In the genomic region with DNA sequence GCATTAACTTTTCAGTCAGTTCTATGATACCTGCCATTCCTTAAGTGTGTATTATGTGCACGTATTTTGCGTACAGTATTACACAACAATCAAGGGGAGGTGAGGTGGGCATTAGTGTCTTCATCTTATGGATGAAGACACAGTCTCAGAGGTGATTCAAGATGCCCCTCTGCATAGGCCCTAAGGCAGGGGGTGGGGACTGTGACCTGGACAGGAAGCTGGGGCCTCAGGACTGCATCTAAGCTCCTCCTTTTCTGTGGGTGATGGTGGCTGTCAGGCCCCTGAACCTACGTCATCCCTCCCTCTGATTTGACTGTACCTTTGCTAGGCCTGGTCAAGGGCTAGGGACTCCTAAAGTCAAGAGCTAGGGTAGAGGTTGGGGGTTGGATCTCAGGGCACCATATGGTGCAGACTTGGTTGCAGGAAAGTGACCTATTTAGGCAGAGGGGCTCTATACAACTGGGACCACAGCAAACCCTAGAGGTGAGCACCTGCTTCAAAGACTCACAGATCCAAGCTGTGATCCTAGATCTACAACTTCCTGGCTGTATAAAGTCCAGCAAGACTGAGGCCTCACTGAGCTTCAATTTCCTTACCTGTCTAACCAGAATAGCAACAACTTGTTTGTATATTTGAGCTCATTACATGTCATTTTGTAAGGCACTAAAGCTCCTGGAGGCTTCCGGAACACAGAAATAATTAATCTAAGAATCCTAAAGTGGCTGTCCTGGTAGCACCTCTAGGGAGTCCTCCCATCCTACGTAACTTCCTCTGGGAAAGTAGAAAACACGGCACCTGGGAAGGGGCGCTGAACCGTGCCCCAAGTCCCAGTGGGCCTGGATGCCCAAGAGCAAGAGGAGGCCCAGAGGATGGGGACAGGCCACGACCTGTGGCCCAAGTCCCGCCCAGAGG, we compare ENCODE assay signal across 1 cellular context.
A peak's percentile ranks its signal among the peaks of the same experiment; 100 is the strongest.
TF ChIP-seq lines count a peak whose summit lies in the region.

No MANE protein-coding gene starts in this region.

TF ChIP-seq in K562, 482 proteins besides CTCF, POLR2A, EP300 and RAD21 (continued from another document and continues in another):
- TF ChIP-seq CEBPG (CRISPR knock-in tag; IDR thresholded peaks at IDR 0.05) (peak; percentile 62), CEBPG (tag; conservative IDR thresholded peaks at IDR 0.05 in 1 of 2, IDR thresholded peaks at IDR 0.05 in 1 of 2) (peak; percentile 72 to 76; a peak in 3 of 4 replicates), U2AF2 (optimal IDR thresholded peaks at IDR 0.05; ENCODE audit: low read depth, low read length) (no peak), TAF1 (IDR thresholded peaks at IDR 0.05; ENCODE audit: control insufficient read depth, extremely low read depth, insufficient read depth, low read length, severe bottlenecking) (peak; percentile 85), CXXC5 (CRISPR knock-in tag; IDR thresholded peaks at IDR 0.05) (no peak), DPF2 (IDR thresholded peaks at IDR 0.05) (0 out of 2 replicates have a peak, but pooled peaks have one; percentile 14), PRPF4 (IDR thresholded peaks at IDR 0.05; ENCODE audit: insufficient read depth, low read depth, low read length, poor library complexity, severe bottlenecking) (no peak), HCFC1 (IDR thresholded peaks at IDR 0.05; ENCODE audit: low read depth, low read length) (0 out of 2 replicates have a peak, but pooled peaks have one; percentile 5), JUN (IDR thresholded peaks at IDR 0.05; ENCODE audit: borderline replicate concordance, low read depth, low read length) (peak; percentile 69; the same call in 1 of the 2 replicates), JUN (CRISPR knock-in tag; IDR thresholded peaks at IDR 0.05; ENCODE audit: borderline replicate concordance) (peak; percentile 44; the same call in 1 of the 2 replicates), HDAC3 (IDR thresholded peaks at IDR 0.05; ENCODE audit: borderline replicate concordance, partially characterized antibody) (no peak), NRF1 (conservative IDR thresholded peaks at IDR 0.05 in 1 of 2, IDR thresholded peaks at IDR 0.05 in 1 of 2) (peak; percentile 6 to 31; a peak in 1 of 4 replicates), ATF1 (CRISPR knock-in tag; IDR thresholded peaks at IDR 0.05) (no peak), ATF1 (tag; IDR thresholded peaks at IDR 0.05) (peak; percentile 93), RCOR1 (IDR thresholded peaks at IDR 0.05; ENCODE audit: borderline replicate concordance in 1 of 2, low read depth in 2 of 2, low read length in 2 of 2) (peak in 1 of 2 experiments; percentile 71; a peak in 1 of 4 replicates), ZNF41 (CRISPR knock-in tag; conservative IDR thresholded peaks at IDR 0.05) (no peak), SP1 (CRISPR knock-in tag; IDR thresholded peaks at IDR 0.05) (peak; percentile 33; the same call in 1 of the 2 replicates), PHB2 (IDR thresholded peaks at IDR 0.05; ENCODE audit: low read depth) (no peak), FOXA1 (IDR thresholded peaks at IDR 0.05; ENCODE audit: borderline replicate concordance) (no peak), POLR2B (IDR thresholded peaks at IDR 0.05; ENCODE audit: low read depth, partially characterized antibody) (peak; percentile 82), ZNF263 (CRISPR knock-in tag; IDR thresholded peaks at IDR 0.05; ENCODE audit: borderline replicate concordance) (peak; percentile 80), CTBP1 (IDR thresholded peaks at IDR 0.05; ENCODE audit: borderline replicate concordance) (peak; percentile 83; the same call in 1 of the 2 replicates), MTA2 (IDR thresholded peaks at IDR 0.05; ENCODE audit: low read depth) (no peak), RBM15 (IDR thresholded peaks at IDR 0.05; ENCODE audit: insufficient read depth, low read length) (no peak), SLC30A9 (CRISPR knock-in tag; IDR thresholded peaks at IDR 0.05) (no peak), HNRNPH1 (optimal IDR thresholded peaks at IDR 0.05; ENCODE audit: low read depth, low read length) (no peak), PML (IDR thresholded peaks at IDR 0.05; ENCODE audit: low read length) (peak; percentile 86), ETV1 (tag; conservative IDR thresholded peaks at IDR 0.05; ENCODE audit: low read depth) (peak; percentile 51), TEAD1 (CRISPR knock-in tag; IDR thresholded peaks at IDR 0.05) (no peak), MEIS2 (IDR thresholded peaks at IDR 0.05; ENCODE audit: partially characterized antibody) (peak; percentile 77), MTA1 (IDR thresholded peaks at IDR 0.05; ENCODE audit: borderline replicate concordance) (no peak), NCOA1 (IDR thresholded peaks at IDR 0.05; ENCODE audit: low read depth) (no peak), ILF3 (IDR thresholded peaks at IDR 0.05; ENCODE audit: borderline replicate concordance) (no peak), TBP (optimal IDR thresholded peaks at IDR 0.05; ENCODE audit: low read depth, low read length) (peak; percentile 73), CREB1 (IDR thresholded peaks at IDR 0.05) (peak; percentile 60), CREB1 (CRISPR knock-in tag; IDR thresholded peaks at IDR 0.05) (peak; percentile 88), MCM3 (IDR thresholded peaks at IDR 0.05) (no peak), KAT7 (CRISPR knock-in tag; IDR thresholded peaks at IDR 0.05; ENCODE audit: borderline replicate concordance) (peak; percentile 1; the same call in 1 of the 2 replicates), SUPT5H (IDR thresholded peaks at IDR 0.05) (peak; percentile 89), POLR2H (tag; IDR thresholded peaks at IDR 0.05; ENCODE audit: low read depth) (no peak)
- TF ChIP-seq, protein P1, sequence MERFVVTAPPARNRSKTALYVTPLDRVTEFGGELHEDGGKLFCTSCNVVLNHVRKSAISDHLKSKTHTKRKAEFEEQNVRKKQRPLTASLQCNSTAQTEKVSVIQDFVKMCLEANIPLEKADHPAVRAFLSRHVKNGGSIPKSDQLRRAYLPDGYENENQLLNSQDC (CRISPR knock-in tag; IDR thresholded peaks at IDR 0.05), result no peak; the same call in 1 of the 2 replicates
- TF ChIP-seq, protein P2, sequence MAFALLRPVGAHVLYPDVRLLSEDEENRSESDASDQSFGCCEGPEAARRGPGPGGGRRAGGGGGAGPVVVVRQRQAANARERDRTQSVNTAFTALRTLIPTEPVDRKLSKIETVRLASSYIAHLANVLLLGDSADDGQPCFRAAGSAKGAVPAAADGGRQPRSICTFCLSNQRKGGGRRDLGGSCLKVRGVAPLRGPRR (CRISPR knock-in tag; IDR thresholded peaks at IDR 0.05), result no peak
- TF ChIP-seq, protein P3, sequence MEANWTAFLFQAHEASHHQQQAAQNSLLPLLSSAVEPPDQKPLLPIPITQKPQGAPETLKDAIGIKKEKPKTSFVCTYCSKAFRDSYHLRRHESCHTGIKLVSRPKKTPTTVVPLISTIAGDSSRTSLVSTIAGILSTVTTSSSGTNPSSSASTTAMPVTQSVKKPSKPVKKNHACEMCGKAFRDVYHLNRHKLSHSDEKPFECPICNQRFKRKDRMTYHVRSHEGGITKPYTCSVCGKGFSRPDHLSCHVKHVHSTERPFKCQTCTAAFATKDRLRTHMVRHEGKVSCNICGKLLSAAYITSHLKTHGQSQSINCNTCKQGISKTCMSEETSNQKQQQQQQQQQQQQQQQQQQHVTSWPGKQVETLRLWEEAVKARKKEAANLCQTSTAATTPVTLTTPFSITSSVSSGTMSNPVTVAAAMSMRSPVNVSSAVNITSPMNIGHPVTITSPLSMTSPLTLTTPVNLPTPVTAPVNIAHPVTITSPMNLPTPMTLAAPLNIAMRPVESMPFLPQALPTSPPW (CRISPR knock-in tag; IDR thresholded peaks at IDR 0.05), result 0 out of 2 replicates have a peak, but pooled peaks have one; percentile 22
- TF ChIP-seq, protein P4, sequence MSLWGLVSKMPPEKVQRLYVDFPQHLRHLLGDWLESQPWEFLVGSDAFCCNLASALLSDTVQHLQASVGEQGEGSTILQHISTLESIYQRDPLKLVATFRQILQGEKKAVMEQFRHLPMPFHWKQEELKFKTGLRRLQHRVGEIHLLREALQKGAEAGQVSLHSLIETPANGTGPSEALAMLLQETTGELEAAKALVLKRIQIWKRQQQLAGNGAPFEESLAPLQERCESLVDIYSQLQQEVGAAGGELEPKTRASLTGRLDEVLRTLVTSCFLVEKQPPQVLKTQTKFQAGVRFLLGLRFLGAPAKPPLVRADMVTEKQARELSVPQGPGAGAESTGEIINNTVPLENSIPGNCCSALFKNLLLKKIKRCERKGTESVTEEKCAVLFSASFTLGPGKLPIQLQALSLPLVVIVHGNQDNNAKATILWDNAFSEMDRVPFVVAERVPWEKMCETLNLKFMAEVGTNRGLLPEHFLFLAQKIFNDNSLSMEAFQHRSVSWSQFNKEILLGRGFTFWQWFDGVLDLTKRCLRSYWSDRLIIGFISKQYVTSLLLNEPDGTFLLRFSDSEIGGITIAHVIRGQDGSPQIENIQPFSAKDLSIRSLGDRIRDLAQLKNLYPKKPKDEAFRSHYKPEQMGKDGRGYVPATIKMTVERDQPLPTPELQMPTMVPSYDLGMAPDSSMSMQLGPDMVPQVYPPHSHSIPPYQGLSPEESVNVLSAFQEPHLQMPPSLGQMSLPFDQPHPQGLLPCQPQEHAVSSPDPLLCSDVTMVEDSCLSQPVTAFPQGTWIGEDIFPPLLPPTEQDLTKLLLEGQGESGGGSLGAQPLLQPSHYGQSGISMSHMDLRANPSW (CRISPR knock-in tag; IDR thresholded peaks at IDR 0.05), result peak; percentile 82; the same call in 1 of the 2 replicates
- TF ChIP-seq, protein P5, sequence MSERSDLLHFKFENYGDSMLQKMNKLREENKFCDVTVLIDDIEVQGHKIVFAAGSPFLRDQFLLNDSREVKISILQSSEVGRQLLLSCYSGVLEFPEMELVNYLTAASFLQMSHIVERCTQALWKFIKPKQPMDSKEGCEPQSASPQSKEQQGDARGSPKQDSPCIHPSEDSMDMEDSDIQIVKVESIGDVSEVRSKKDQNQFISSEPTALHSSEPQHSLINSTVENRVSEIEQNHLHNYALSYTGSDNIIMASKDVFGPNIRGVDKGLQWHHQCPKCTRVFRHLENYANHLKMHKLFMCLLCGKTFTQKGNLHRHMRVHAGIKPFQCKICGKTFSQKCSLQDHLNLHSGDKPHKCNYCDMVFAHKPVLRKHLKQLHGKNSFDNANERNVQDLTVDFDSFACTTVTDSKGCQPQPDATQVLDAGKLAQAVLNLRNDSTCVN (CRISPR knock-in tag; IDR thresholded peaks at IDR 0.05), result 0 out of 2 replicates have a peak, but pooled peaks have one; percentile 39
- TF ChIP-seq, protein P6, sequence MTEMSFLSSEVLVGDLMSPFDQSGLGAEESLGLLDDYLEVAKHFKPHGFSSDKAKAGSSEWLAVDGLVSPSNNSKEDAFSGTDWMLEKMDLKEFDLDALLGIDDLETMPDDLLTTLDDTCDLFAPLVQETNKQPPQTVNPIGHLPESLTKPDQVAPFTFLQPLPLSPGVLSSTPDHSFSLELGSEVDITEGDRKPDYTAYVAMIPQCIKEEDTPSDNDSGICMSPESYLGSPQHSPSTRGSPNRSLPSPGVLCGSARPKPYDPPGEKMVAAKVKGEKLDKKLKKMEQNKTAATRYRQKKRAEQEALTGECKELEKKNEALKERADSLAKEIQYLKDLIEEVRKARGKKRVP (CRISPR knock-in tag; IDR thresholded peaks at IDR 0.05), result peak; percentile 17; the same call in 1 of the 2 replicates
- TF ChIP-seq, protein P7, sequence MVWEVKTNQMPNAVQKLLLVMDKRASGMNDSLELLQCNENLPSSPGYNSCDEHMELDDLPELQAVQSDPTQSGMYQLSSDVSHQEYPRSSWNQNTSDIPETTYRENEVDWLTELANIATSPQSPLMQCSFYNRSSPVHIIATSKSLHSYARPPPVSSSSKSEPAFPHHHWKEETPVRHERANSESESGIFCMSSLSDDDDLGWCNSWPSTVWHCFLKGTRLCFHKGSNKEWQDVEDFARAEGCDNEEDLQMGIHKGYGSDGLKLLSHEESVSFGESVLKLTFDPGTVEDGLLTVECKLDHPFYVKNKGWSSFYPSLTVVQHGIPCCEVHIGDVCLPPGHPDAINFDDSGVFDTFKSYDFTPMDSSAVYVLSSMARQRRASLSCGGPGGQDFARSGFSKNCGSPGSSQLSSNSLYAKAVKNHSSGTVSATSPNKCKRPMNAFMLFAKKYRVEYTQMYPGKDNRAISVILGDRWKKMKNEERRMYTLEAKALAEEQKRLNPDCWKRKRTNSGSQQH (CRISPR knock-in tag; IDR thresholded peaks at IDR 0.05), result no peak
- TF ChIP-seq, protein P8, sequence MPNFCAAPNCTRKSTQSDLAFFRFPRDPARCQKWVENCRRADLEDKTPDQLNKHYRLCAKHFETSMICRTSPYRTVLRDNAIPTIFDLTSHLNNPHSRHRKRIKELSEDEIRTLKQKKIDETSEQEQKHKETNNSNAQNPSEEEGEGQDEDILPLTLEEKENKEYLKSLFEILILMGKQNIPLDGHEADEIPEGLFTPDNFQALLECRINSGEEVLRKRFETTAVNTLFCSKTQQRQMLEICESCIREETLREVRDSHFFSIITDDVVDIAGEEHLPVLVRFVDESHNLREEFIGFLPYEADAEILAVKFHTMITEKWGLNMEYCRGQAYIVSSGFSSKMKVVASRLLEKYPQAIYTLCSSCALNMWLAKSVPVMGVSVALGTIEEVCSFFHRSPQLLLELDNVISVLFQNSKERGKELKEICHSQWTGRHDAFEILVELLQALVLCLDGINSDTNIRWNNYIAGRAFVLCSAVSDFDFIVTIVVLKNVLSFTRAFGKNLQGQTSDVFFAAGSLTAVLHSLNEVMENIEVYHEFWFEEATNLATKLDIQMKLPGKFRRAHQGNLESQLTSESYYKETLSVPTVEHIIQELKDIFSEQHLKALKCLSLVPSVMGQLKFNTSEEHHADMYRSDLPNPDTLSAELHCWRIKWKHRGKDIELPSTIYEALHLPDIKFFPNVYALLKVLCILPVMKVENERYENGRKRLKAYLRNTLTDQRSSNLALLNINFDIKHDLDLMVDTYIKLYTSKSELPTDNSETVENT (CRISPR knock-in tag; IDR thresholded peaks at IDR 0.05), result 0 out of 2 replicates have a peak, but pooled peaks have one; percentile 40
- TF ChIP-seq, protein P9, sequence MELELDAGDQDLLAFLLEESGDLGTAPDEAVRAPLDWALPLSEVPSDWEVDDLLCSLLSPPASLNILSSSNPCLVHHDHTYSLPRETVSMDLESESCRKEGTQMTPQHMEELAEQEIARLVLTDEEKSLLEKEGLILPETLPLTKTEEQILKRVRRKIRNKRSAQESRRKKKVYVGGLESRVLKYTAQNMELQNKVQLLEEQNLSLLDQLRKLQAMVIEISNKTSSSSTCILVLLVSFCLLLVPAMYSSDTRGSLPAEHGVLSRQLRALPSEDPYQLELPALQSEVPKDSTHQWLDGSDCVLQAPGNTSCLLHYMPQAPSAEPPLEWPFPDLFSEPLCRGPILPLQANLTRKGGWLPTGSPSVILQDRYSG (tag; conservative IDR thresholded peaks at IDR 0.05; ENCODE audit: low read depth), result no peak; the same call in 1 of the 2 replicates
- TF ChIP-seq, protein P10, sequence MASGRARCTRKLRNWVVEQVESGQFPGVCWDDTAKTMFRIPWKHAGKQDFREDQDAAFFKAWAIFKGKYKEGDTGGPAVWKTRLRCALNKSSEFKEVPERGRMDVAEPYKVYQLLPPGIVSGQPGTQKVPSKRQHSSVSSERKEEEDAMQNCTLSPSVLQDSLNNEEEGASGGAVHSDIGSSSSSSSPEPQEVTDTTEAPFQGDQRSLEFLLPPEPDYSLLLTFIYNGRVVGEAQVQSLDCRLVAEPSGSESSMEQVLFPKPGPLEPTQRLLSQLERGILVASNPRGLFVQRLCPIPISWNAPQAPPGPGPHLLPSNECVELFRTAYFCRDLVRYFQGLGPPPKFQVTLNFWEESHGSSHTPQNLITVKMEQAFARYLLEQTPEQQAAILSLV (tag; IDR thresholded peaks at IDR 0.05), result 0 out of 2 replicates have a peak, but pooled peaks have one; percentile 31
- TF ChIP-seq, protein P11, sequence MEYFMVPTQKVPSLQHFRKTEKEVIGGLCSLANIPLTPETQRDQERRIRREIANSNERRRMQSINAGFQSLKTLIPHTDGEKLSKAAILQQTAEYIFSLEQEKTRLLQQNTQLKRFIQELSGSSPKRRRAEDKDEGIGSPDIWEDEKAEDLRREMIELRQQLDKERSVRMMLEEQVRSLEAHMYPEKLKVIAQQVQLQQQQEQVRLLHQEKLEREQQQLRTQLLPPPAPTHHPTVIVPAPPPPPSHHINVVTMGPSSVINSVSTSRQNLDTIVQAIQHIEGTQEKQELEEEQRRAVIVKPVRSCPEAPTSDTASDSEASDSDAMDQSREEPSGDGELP (CRISPR knock-in tag; IDR thresholded peaks at IDR 0.05; ENCODE audit: borderline replicate concordance), result no peak; the same call in 1 of the 2 replicates
